8 cellular contexts compared by ENCODE assay signal in genomic region chr5:156920042-156920860, GRCh38. TPM values are rescaled to one million over a fixed set of nuclear protein-coding genes. Genes with fewer than 3 reads are reported as not detected.
DNase-seq lines count a peak whose midpoint lies in the region; ATAC-seq and TF ChIP-seq lines count a peak whose summit lies in the region.

No MANE protein-coding gene starts in this region.

- H3K4me2 ChIP-seq in PC-3 (ENCODE audit: low read length): no peak overlapping the region

- BruUV-seq in PC-3 (replicated peaks; lab: Mats Ljungman, UMichigan) (no TSS peak), Caco-2 (replicated peaks; lab: Mats Ljungman, UMichigan) (no TSS peak)

- no peak overlapping the region for H3K9ac ChIP-seq in PC-3 (ENCODE audit: low read length)

- no peaks in the 10 kb centered on the region for H3F3A ChIP-seq in PC-3 (ENCODE audit: low read length, unreplicated experiment)

- no peak overlapping the region for H3K27ac Mint-ChIP-seq in Caco-2 (ENCODE audit: unreplicated experiment)

- CTCF ChIA-PET in PC-3 (lab: Charles Lee): no interaction called here
- CTCF ChIA-PET in Caco-2 (lab: Charles Lee): no interaction called here

- H3K27me3 ChIP-seq in PC-3 (ENCODE audit: low read length) (peaks cover 4% of the 10 kb centered on the region; the same call in 1 of the 2 replicates), left lung (no peaks in the 10 kb centered on the region), Caco-2 (replicated peaks; ENCODE audit: control insufficient read depth, insufficient read depth, low read length) (no peaks in the 10 kb centered on the region), H7 (ENCODE audit: control insufficient read depth, insufficient read depth, low read length) (no peaks in the 10 kb centered on the region)

- TF ChIP-seq CTCF in PC-3 (conservative IDR thresholded peaks at IDR 0.05; ENCODE audit: low read depth, low read length) (no peak), left lung (IDR thresholded peaks at IDR 0.05) (no peak), Caco-2 (IDR thresholded peaks at IDR 0.05; ENCODE audit: insufficient read depth in 1 of 2, low read depth in 1 of 2, low read length in 1 of 2, severe bottlenecking in 1 of 2, unreplicated experiment in 1 of 2) (no peak)

- H3K36me3 ChIP-seq in PC-3 (ENCODE audit: low read depth, low read length) (no peaks in the 10 kb centered on the region), left lung (no peaks in the 10 kb centered on the region), Caco-2 (ENCODE audit: control insufficient read depth, insufficient read depth, low read length) (no peaks in the 10 kb centered on the region), H7 (replicated peaks; ENCODE audit: control insufficient read depth, insufficient read depth, low read length) (no peaks in the 10 kb centered on the region)

- H3K9me2 ChIP-seq in PC-3 (replicated peaks; ENCODE audit: low read length): no peaks in the 10 kb centered on the region

- no peaks in the 10 kb centered on the region for H4K20me1 ChIP-seq in PC-3 (ENCODE audit: low read length)

- H3K9me3 Mint-ChIP-seq in Caco-2 (ENCODE audit: unreplicated experiment): no peaks in the 10 kb centered on the region

- peaks cover 9% of the 10 kb centered on the region for H3K4me1 Mint-ChIP-seq in Caco-2 (ENCODE audit: low read depth, unreplicated experiment)

- no peak overlapping the region for H3K4me3 Mint-ChIP-seq in Caco-2 (ENCODE audit: unreplicated experiment)

- H3K27ac ChIP-seq in PC-3 (ENCODE audit: low read length): no peak overlapping the region
- no peak overlapping the region for H3K27ac ChIP-seq in left lung

- H3K27me3 Mint-ChIP-seq in Caco-2 (ENCODE audit: insufficient read depth, unreplicated experiment): no peaks in the 10 kb centered on the region

- H3K36me3 Mint-ChIP-seq in Caco-2 (ENCODE audit: insufficient read depth, unreplicated experiment): peaks cover 6% of the 10 kb centered on the region

- peak; percentile 20 for TF ChIP-seq POLR2A in GM18505 (IDR thresholded peaks at IDR 0.05; ENCODE audit: borderline replicate concordance, extremely low read depth, insufficient read depth, insufficient read length)

- ATAC-seq in GM18505 (IDR thresholded peaks at IDR 0.05; ENCODE audit: unreplicated experiment) (peak; percentile 43), HG02588 (IDR thresholded peaks at IDR 0.05; ENCODE audit: unreplicated experiment) (peak; percentile 55), PC-3 (no peak), left lung (peak; percentile 16)

- DNase-seq in PC-3 (peak; percentile 22), left lung (no peak), DMS153 (lab: John Stamatoyannopoulos, UW) (no peak), posterior vena cava (ENCODE audit: low spot score) (no peak), Caco-2 (no peak), H7 (no peak)

- H3K9me3 ChIP-seq in PC-3 (ENCODE audit: low read length) (no peaks in the 10 kb centered on the region), left lung (no peaks in the 10 kb centered on the region), Caco-2 (no peaks in the 10 kb centered on the region)

- intact Hi-C loops in PC-3 (cut with micrococcal nuclease) (no loop called here), left lung (cut with DNase I) (no loop called here), posterior vena cava (cut with DNase I) (no loop called here), Caco-2 (cut with micrococcal nuclease; ENCODE audit: unreplicated experiment) (no loop called here)

- no peak overlapping the region for H3K4me3 ChIP-seq in PC-3 (ENCODE audit: low read length)
- H3K4me3 ChIP-seq in left lung: no peak overlapping the region
- H3K4me3 ChIP-seq in Caco-2 (ENCODE audit: low read depth, low read length): no peak overlapping the region
- H3K4me3 ChIP-seq in H7 (ENCODE audit: insufficient read depth, low read depth, low read length): no peak overlapping the region

- H3K79me2 ChIP-seq in PC-3 (ENCODE audit: low read length): no peaks in the 10 kb centered on the region

- no peaks in the 10 kb centered on the region for H3K4me1 ChIP-seq in PC-3 (ENCODE audit: insufficient read depth, low read length)
- H3K4me1 ChIP-seq in left lung: no peaks in the 10 kb centered on the region
- H3K4me1 ChIP-seq in Caco-2: no peaks in the 10 kb centered on the region

- POLR2A ChIA-PET in PC-3 (lab: Charles Lee; ENCODE audit: unreplicated experiment): no interaction called here
- POLR2A ChIA-PET in Caco-2 (lab: Charles Lee): no interaction called here

- no peak overlapping the region for H2AFZ ChIP-seq in PC-3 (ENCODE audit: low read length)

RNA-seq across cellular contexts. Expression of gene TIMD4, which starts 42.8 kb away (rescaled TPM):
- total RNA-seq in PC-3 (2014; rRNA removed): not detected in 2 replicates
- total RNA-seq in left lung: under 1 TPM in 1 of 2 donors, not detected in 1; 0.32 TPM
- under 1 TPM in 1 of 2 donors, not detected in 1; 0.42 TPM for total RNA-seq in posterior vena cava
- 1.7 and 2.0 TPM in 2 replicates for total RNA-seq in Caco-2 (2022)
- not detected in 2 replicates for total RNA-seq in H7 (2014; rRNA removed; shearing (Covaris generic))
